ENCODE assay signal across 1 cellular context in the genomic region with DNA sequence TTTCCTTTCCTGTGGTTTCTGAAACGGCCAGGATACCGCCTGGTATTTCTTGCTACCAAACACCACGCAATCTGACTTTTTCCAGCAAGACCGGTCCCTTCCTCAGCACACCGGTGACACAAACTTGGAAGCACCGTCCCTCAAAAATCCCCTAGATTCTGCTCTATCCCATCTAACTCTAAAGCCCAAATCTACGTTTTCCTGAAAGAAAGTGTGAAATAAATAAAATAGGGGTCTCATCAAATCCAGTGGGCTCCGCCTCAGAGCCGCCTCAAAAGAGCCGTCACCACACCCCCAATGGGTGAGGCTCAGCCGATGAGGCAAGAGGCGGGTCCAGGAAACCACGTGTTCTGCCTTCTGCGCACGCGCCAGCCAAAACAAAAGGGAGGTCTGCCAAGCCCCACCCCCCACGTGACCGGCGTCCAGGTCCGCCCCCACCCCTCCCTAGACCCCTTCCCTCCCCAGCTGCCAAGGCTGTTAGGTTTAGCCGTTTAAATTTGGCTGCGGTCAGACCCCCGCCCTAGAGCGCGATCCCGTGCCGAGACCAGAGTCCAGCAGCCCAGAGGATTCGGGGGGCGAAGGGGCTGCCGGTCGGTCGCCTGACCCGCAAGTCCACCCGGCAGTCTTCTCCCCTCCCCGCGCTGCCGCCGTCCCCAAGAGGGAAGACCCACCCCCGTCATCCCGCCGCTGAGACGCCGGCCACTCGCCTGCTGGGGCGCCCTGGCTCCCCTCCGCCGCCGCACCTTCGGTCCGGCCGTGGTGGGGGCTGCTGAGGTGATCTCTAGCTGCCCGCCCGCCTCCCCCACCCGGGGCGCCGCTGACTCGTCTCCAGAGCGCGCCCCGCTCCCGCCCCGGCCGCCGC.
TF ChIP-seq lines count a peak whose summit lies in the region.

No MANE protein-coding gene starts in this region.

TF ChIP-seq in HepG2, 621 proteins besides CTCF, POLR2A, EP300 and RAD21 (continued from another document and continues in another):
- TF ChIP-seq SP1 (IDR thresholded peaks at IDR 0.05) (no peak), SP1 (CRISPR knock-in tag; IDR thresholded peaks at IDR 0.05) (no peak), KLF6 (CRISPR knock-in tag; IDR thresholded peaks at IDR 0.05) (peak; percentile 86), ZBTB3 (CRISPR knock-in tag; IDR thresholded peaks at IDR 0.05; ENCODE audit: borderline replicate concordance, low read depth) (no peak), ZIK1 (CRISPR knock-in tag; IDR thresholded peaks at IDR 0.05; ENCODE audit: borderline replicate concordance, low read depth) (no peak), ZNF10 (CRISPR knock-in tag; IDR thresholded peaks at IDR 0.05; ENCODE audit: borderline replicate concordance, low read depth) (no peak), ARID3A (IDR thresholded peaks at IDR 0.05; ENCODE audit: low read depth, low read length) (no peak), HNRNPL (IDR thresholded peaks at IDR 0.05; ENCODE audit: low read depth, low read length) (no peak), RXRB (CRISPR knock-in tag; IDR thresholded peaks at IDR 0.05; ENCODE audit: borderline replicate concordance) (peak; percentile 20; the same call in 1 of the 2 replicates), KMT2A (CRISPR knock-in tag; IDR thresholded peaks at IDR 0.05) (peak; percentile 89; the same call in 1 of the 2 replicates), HMG20A (CRISPR knock-in tag; IDR thresholded peaks at IDR 0.05; ENCODE audit: borderline replicate concordance) (no peak), ZNF205 (CRISPR knock-in tag; IDR thresholded peaks at IDR 0.05) (peak; percentile 9), REXO4 (CRISPR knock-in tag; IDR thresholded peaks at IDR 0.05; ENCODE audit: borderline replicate concordance) (no peak), ZSCAN9 (CRISPR knock-in tag; IDR thresholded peaks at IDR 0.05; ENCODE audit: borderline replicate concordance) (peak; percentile 54; the same call in 1 of the 2 replicates), PATZ1 (CRISPR knock-in tag; IDR thresholded peaks at IDR 0.05) (peak; percentile 65; the same call in 1 of the 2 replicates), RXRA (CRISPR knock-in tag; IDR thresholded peaks at IDR 0.05) (no peak; the same call in 1 of the 2 replicates), PHF5A (CRISPR knock-in tag; IDR thresholded peaks at IDR 0.05; ENCODE audit: low read depth, unreplicated experiment) (peak; percentile 73), ZNF138 (CRISPR knock-in tag; IDR thresholded peaks at IDR 0.05; ENCODE audit: low read depth) (no peak), MTA3 (CRISPR knock-in tag; IDR thresholded peaks at IDR 0.05) (no peak), ZNF556 (CRISPR knock-in tag; IDR thresholded peaks at IDR 0.05; ENCODE audit: borderline replicate concordance) (no peak; the same call in 1 of the 2 replicates), NFATC3 (CRISPR knock-in tag; IDR thresholded peaks at IDR 0.05) (0 out of 2 replicates have a peak, but pooled peaks have one; percentile 10), RNF2 (conservative IDR thresholded peaks at IDR 0.05; ENCODE audit: low read depth) (no peak), GATAD1 (CRISPR knock-in tag; IDR thresholded peaks at IDR 0.05) (peak; percentile 62), RBFOX2 (IDR thresholded peaks at IDR 0.05; ENCODE audit: low read depth, low read length) (no peak), KMT2B (CRISPR knock-in tag; IDR thresholded peaks at IDR 0.05) (peak; percentile 73), MLX (CRISPR knock-in tag; IDR thresholded peaks at IDR 0.05) (no peak), STAT5B (CRISPR knock-in tag; IDR thresholded peaks at IDR 0.05) (no peak), ZNF607 (CRISPR knock-in tag; IDR thresholded peaks at IDR 0.05; ENCODE audit: borderline replicate concordance) (0 out of 2 replicates have a peak, but pooled peaks have one; percentile 14), SMAD9 (CRISPR knock-in tag; IDR thresholded peaks at IDR 0.05) (no peak), ZNF605 (CRISPR knock-in tag; IDR thresholded peaks at IDR 0.05) (0 out of 2 replicates have a peak, but pooled peaks have one; percentile 54), ZC3H4 (CRISPR knock-in tag; IDR thresholded peaks at IDR 0.05; ENCODE audit: borderline replicate concordance) (no peak; the same call in 1 of the 2 replicates), ZNF451 (CRISPR knock-in tag; IDR thresholded peaks at IDR 0.05) (no peak), ZNF788 (CRISPR knock-in tag; IDR thresholded peaks at IDR 0.05; ENCODE audit: borderline replicate concordance) (no peak), SNAI1 (CRISPR knock-in tag; IDR thresholded peaks at IDR 0.05; ENCODE audit: borderline replicate concordance) (peak; percentile 80), GTF2F1 (IDR thresholded peaks at IDR 0.05; ENCODE audit: low read length) (no peak), FOXA1 (IDR thresholded peaks at IDR 0.05) (no peak), FOXA1 (CRISPR knock-in tag; IDR thresholded peaks at IDR 0.05) (no peak), ZNF740 (CRISPR knock-in tag; IDR thresholded peaks at IDR 0.05) (peak; percentile 86), IKZF1 (IDR thresholded peaks at IDR 0.05) (no peak), ZNF572 (CRISPR knock-in tag; IDR thresholded peaks at IDR 0.05) (no peak)
- TF ChIP-seq, protein P1, sequence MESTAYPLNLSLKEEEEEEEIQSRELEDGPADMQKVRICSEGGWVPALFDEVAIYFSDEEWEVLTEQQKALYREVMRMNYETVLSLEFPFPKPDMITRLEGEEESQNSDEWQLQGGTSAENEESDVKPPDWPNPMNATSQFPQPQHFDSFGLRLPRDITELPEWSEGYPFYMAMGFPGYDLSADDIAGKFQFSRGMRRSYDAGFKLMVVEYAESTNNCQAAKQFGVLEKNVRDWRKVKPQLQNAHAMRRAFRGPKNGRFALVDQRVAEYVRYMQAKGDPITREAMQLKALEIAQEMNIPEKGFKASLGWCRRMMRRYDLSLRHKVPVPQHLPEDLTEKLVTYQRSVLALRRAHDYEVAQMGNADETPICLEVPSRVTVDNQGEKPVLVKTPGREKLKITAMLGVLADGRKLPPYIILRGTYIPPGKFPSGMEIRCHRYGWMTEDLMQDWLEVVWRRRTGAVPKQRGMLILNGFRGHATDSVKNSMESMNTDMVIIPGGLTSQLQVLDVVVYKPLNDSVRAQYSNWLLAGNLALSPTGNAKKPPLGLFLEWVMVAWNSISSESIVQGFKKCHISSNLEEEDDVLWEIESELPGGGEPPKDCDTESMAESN (CRISPR knock-in tag; conservative IDR thresholded peaks at IDR 0.05): no peak
- TF ChIP-seq, protein P2, sequence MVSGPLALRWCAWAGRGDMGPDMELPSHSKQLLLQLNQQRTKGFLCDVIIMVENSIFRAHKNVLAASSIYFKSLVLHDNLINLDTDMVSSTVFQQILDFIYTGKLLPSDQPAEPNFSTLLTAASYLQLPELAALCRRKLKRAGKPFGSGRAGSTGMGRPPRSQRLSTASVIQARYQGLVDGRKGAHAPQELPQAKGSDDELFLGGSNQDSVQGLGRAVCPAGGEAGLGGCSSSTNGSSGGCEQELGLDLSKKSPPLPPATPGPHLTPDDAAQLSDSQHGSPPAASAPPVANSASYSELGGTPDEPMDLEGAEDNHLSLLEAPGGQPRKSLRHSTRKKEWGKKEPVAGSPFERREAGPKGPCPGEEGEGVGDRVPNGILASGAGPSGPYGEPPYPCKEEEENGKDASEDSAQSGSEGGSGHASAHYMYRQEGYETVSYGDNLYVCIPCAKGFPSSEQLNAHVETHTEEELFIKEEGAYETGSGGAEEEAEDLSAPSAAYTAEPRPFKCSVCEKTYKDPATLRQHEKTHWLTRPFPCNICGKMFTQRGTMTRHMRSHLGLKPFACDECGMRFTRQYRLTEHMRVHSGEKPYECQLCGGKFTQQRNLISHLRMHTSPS (CRISPR knock-in tag; IDR thresholded peaks at IDR 0.05; ENCODE audit: low read depth): no peak
- TF ChIP-seq, protein P3, sequence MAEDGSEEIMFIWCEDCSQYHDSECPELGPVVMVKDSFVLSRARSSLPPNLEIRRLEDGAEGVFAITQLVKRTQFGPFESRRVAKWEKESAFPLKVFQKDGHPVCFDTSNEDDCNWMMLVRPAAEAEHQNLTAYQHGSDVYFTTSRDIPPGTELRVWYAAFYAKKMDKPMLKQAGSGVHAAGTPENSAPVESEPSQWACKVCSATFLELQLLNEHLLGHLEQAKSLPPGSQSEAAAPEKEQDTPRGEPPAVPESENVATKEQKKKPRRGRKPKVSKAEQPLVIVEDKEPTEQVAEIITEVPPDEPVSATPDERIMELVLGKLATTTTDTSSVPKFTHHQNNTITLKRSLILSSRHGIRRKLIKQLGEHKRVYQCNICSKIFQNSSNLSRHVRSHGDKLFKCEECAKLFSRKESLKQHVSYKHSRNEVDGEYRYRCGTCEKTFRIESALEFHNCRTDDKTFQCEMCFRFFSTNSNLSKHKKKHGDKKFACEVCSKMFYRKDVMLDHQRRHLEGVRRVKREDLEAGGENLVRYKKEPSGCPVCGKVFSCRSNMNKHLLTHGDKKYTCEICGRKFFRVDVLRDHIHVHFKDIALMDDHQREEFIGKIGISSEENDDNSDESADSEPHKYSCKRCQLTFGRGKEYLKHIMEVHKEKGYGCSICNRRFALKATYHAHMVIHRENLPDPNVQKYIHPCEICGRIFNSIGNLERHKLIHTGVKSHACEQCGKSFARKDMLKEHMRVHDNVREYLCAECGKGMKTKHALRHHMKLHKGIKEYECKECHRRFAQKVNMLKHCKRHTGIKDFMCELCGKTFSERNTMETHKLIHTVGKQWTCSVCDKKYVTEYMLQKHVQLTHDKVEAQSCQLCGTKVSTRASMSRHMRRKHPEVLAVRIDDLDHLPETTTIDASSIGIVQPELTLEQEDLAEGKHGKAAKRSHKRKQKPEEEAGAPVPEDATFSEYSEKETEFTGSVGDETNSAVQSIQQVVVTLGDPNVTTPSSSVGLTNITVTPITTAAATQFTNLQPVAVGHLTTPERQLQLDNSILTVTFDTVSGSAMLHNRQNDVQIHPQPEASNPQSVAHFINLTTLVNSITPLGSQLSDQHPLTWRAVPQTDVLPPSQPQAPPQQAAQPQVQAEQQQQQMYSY (CRISPR knock-in tag; IDR thresholded peaks at IDR 0.05): 0 out of 2 replicates have a peak, but pooled peaks have one; percentile 51
